ENCODE assay signal across 27 cellular contexts in genomic region chr1:224809613-224810012, GRCh38.
"Had no signal": no experiment of that assay in that cellular context is flagged by ENCODE, and none has a peak within 500 bp of the region (broad histone marks: within the 10 kb centered on the region; RNA-seq: fewer than 3 reads in every experiment).

No MANE protein-coding gene starts in this region.

- DNase-seq: activated CD4-positive, alpha-beta T cell treated with anti-CD3 and anti-CD28 coated beads for 48 hours; activated CD4-positive, alpha-beta T cell treated with anti-CD3 and anti-CD28 coated beads, Interleukin-2, amount 50 U/mL, for 48 hours; activated CD4-positive, CD25-positive, alpha-beta regulatory T cell treated with anti-CD3 and anti-CD28 coated beads, Interleukin-2, amount 50 U/mL, for 72 hours; activated gamma-delta T cell; activated naive CD4-positive, alpha-beta T cell treated with anti-CD3 and anti-CD28 coated beads for 36 hours; activated T-cell treated with anti-CD3 and anti-CD28 coated beads for 4 hours; activated T-cell treated with anti-CD3 and anti-CD28 coated beads, Interleukin-2, amount 50 U/mL, for 48 hours; amygdala; cerebellar nuclear complex; Karpas-422; MM.1S; NCI-H146; NCI-H187 treated with DMSO at 0.1 percent for 48 hours; NCI-H2107; NCI-H2171 treated with DMSO at 0.1 percent for 48 hours; NCI-H226; NCI-H526; Peyer's patch; Right ventricle myocardium superior; T-helper 17 cell; T-helper 9 cell had no signal

- H3K9me3 ChIP-seq: SJSA1 had no signal

- ATAC-seq: activated T-helper 17 cell treated with anti-CD3 and anti-CD28 coated beads, Interleukin-2, amount 50 U/mL, for 72 hours; SK-N-SH treated with all-trans-retinoic acid at 6 μM for 48 hours; T-helper 17 cell; WTC11 had no signal

- H3K4me3 ChIP-seq: Peyer's patch, SJSA1 had no signal

- H3K27ac ChIP-seq: Peyer's patch, RWPE1, SJSA1 had no signal

- H3K27me3 ChIP-seq: Peyer's patch, SJSA1 had no signal

- H3K4me1 ChIP-seq: Peyer's patch, SJSA1 had no signal

- H3K36me3 ChIP-seq: Peyer's patch, SJSA1 had no signal

- FAIRE-seq: astrocyte had no signal
